Comparison of ENCODE assay signal across 8 cellular contexts in the genomic region with DNA sequence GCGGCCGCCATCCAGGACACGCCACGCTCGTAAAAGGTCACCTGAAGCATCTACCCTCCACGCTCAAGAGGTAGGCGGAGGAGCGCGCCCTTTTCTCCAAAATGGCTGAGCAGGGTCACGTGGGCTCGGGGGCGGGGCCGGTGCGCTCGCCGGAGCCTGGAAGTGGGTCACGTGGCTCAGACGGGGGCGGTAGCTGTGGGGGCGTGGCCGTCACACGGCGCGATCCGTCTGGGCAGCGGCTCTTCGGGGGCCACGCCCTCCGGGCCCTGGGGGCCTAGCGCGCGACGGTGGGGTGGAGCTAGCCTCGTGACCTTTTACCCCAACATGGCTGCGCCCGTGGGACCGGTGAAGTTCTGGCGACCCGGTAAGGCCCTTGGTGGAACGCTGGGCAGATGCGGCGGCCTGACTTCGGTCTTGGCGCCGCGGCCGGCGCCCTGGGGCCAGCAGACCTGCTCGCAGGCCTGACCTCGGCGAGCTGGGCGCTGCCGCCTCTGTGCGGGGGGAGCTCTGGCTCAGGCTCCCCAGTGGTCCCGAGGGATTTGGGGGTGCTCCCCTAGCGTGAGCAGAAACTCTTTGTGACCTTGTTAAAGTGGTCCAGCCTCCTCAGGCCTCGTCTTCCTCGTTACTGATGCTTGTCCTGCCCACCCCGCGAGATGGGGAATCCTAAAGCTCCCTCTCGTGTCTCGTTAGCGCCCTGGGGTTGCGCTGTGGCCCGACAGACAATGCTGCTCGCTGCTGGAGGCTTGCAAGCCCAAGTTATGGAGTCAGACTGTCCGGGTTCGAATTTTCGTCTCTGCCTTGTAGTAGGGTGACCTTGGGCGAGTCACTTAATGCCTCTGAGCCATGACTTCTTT. TPM values are rescaled to one million over a fixed set of nuclear protein-coding genes. Genes with fewer than 3 reads are reported as not detected.
A peak's percentile ranks its signal among the peaks of the same experiment; 100 is the strongest.
DNase-seq lines count a peak whose midpoint lies in the region; ATAC-seq and TF ChIP-seq lines count a peak whose summit lies in the region.

A gene with protein sequence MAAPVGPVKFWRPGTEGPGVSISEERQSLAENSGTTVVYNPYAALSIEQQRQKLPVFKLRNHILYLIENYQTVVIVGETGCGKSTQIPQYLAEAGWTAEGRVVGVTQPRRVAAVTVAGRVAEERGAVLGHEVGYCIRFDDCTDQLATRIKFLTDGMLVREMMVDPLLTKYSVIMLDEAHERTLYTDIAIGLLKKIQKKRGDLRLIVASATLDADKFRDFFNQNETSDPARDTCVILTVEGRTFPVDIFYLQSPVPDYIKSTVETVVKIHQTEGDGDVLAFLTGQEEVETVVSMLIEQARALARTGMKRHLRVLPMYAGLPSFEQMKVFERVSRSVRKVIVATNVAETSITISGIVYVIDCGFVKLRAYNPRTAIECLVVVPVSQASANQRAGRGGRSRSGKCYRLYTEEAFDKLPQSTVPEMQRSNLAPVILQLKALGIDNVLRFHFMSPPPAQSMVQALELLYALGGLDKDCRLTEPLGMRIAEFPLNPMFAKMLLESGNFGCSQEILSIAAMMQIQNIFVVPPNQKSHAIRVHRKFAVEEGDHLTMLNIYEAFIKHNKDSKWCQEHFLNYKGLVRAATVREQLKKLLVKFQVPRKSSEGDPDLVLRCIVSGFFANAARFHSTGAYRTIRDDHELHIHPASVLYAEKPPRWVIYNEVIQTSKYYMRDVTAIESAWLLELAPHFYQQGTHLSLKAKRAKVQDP (plus strand): TSS at position 301 of the 854 bp plus-strand sequence. CDS start 24 bp downstream, at position 325.

- no peaks in the 10 kb centered on the region for H3K9me3 Mint-ChIP-seq in CD4-positive, CD25-positive, alpha-beta regulatory T cell

- peak within 1 kb of the TSS; percentile 97 to 99 (median 98) for H3K27ac Mint-ChIP-seq in CD4-positive, CD25-positive, alpha-beta regulatory T cell

- peaks cover 3% of the 10 kb centered on the region for H3K36me3 ChIP-seq in CD4-positive, CD25-positive, alpha-beta regulatory T cell (ENCODE audit: control insufficient read depth, insufficient read depth, low read length)
- H3K36me3 ChIP-seq in right lobe of liver: no peaks in the 10 kb centered on the region

- 0% methylated on average over 8 of the region's 70 CpGs for WGBS in right lobe of liver (ENCODE audit: insufficient coverage, low coverage, low lambda C conversion rate, missing lambda C conversion rate)

- TF ChIP-seq CTCF in right lobe of liver (IDR thresholded peaks at IDR 0.05): peak in 3 of 4 donors; percentile 13 to 53 (median 50)

- peak; percentile 54 for TF ChIP-seq POLR2A in right lobe of liver (IDR thresholded peaks at IDR 0.05)

- peaks cover 3% of the 10 kb centered on the region for H3K36me3 Mint-ChIP-seq in CD4-positive, CD25-positive, alpha-beta regulatory T cell

- peak within 1 kb of the TSS; percentile 90 for H3K4me3 ChIP-seq in CD4-positive, CD25-positive, alpha-beta regulatory T cell (ENCODE audit: low read depth, low read length)
- H3K4me3 ChIP-seq in right lobe of liver: peak within 1 kb of the TSS; percentile 96 to 99 (median 97)

- peak; percentile 98 to 99 (median 98) for DNase-seq in CD4-positive, CD25-positive, alpha-beta regulatory T cell
- DNase-seq in NCI-H774 (lab: John Stamatoyannopoulos, UW) (peak; percentile 96), dermis microvascular lymphatic vessel endothelial cell (ENCODE audit: low read depth in 2 of 2) (peak; percentile 87 to 97), right lobe of liver (peak; percentile 99)
- DNase-seq in activated CD4-positive, alpha-beta T cell treated with anti-CD3 and anti-CD28 coated beads, Interleukin-2, amount 50 U/mL, for 48 hours: peak; percentile 99
- DNase-seq in stimulated activated CD4-positive, alpha-beta T cell treated with anti-CD3 and anti-CD28 coated beads, Interleukin-4, amount 100 ng/mL, for 4 hours: peak; percentile 98 to 99

- H3K4me1 ChIP-seq in CD4-positive, CD25-positive, alpha-beta regulatory T cell (ENCODE audit: control insufficient read depth, insufficient read depth, low read length, poor library complexity, severe bottlenecking): peaks cover 14% of the 10 kb centered on the region
- H3K4me1 ChIP-seq in right lobe of liver: peaks cover 0 to 15% (median 5%) of the 10 kb centered on the region in 4 donors

- ATAC-seq in CD4-positive, CD25-positive, alpha-beta regulatory T cell (ENCODE audit: low read depth in 2 of 2): peak; percentile 99 to 100
- ATAC-seq in GM19395 (IDR thresholded peaks at IDR 0.05; ENCODE audit: unreplicated experiment) (peak; percentile 96), HG03565 (IDR thresholded peaks at IDR 0.05; ENCODE audit: unreplicated experiment) (peak; percentile 92), right lobe of liver (peak; percentile 100)

- H3K9me3 ChIP-seq in CD4-positive, CD25-positive, alpha-beta regulatory T cell (ENCODE audit: control insufficient read depth in 2 of 2, low read length in 2 of 2): no peaks in the 10 kb centered on the region
- H3K9me3 ChIP-seq in right lobe of liver: no peaks in the 10 kb centered on the region

- intact Hi-C loops in right lobe of liver (cut with DNase I): no loop called here

- H3K27me3 Mint-ChIP-seq in CD4-positive, CD25-positive, alpha-beta regulatory T cell: no peaks in the 10 kb centered on the region

- peaks cover 11 to 34% (median 28%) of the 10 kb centered on the region in 4 donors for H3K4me1 Mint-ChIP-seq in CD4-positive, CD25-positive, alpha-beta regulatory T cell

- peak within 1 kb of the TSS; percentile 96 to 98 (median 96) for H3K4me3 Mint-ChIP-seq in CD4-positive, CD25-positive, alpha-beta regulatory T cell

- H3K27ac ChIP-seq in CD4-positive, CD25-positive, alpha-beta regulatory T cell (ENCODE audit: insufficient read depth, low read length, poor library complexity, severe bottlenecking): peak within 1 kb of the TSS; percentile 85
- H3K27ac ChIP-seq in right lobe of liver: peak within 1 kb of the TSS; percentile 83 to 90 (median 86)

- no peaks in the 10 kb centered on the region for H3K27me3 ChIP-seq in CD4-positive, CD25-positive, alpha-beta regulatory T cell (ENCODE audit: control insufficient read depth, insufficient read depth, low read length)
- H3K27me3 ChIP-seq in right lobe of liver: no peaks in the 10 kb centered on the region

RNA-seq across cellular contexts. Expression of the gene that starts here (rescaled TPM):
- 12.4 TPM for total RNA-seq in CD4-positive, CD25-positive, alpha-beta regulatory T cell
- 1 to 10 TPM; 4.0 to 5.8 (median 5.3) TPM for polyA plus RNA-seq in CD4-positive, CD25-positive, alpha-beta regulatory T cell
- total RNA-seq in dermis microvascular lymphatic vessel endothelial cell (7.4 and 9.5 TPM in 2 replicates), right lobe of liver (1 to 10 TPM; 3.2 to 7.5 (median 4.8) TPM)

Comparison
In these comparisons a context has a peak if more than half of its experiments do, and no peak if none do; other contexts are left out.
1. Peak in every context shown above with its lines: DNase-seq, ATAC-seq, H3K4me3 ChIP-seq and H3K27ac ChIP-seq.